31 cellular contexts compared by ENCODE assay signal in genomic region chr15:95970326-95970725, GRCh38.
"Had no signal": no experiment of that assay in that cellular context is flagged by ENCODE, and none has a peak within 500 bp of the region (broad histone marks: within the 10 kb centered on the region; RNA-seq: fewer than 3 reads in every experiment).

No MANE protein-coding gene starts in this region.

- H3K4me1 ChIP-seq: parathyroid adenoma, psoas muscle, testis, transverse colon, uterus had no signal

- H3K4me1 Mint-ChIP-seq: naive thymus-derived CD4-positive, alpha-beta T cell; stimulated activated naive CD8-positive, alpha-beta T cell treated with anti-CD3 and anti-CD28 coated beads, Interleukin-15, amount 100 ng/mL, for 72 hours had no signal

- H3K4me2 ChIP-seq: neural progenitor cell, smooth muscle cell had no signal

- H3K9ac ChIP-seq: neural progenitor cell, parathyroid adenoma had no signal

- H2AFZ ChIP-seq: neural progenitor cell, parathyroid adenoma had no signal

- H3K27ac ChIP-seq: neural progenitor cell, ovary, parathyroid adenoma, psoas muscle, skin epidermis, spleen, suprapubic skin, testis, tibial artery, transverse colon, upper lobe of right lung, uterus had no signal

- H3K9me3 ChIP-seq: ovary, psoas muscle, suprapubic skin, testis, tibial artery, transverse colon, upper lobe of right lung, uterus had no signal

- H3K79me2 ChIP-seq: parathyroid adenoma had no signal

- DNase-seq: naive thymus-derived CD4-positive, alpha-beta T cell; natural killer cell; occipital lobe; ovary; posterior cingulate gyrus; psoas muscle; right cardiac atrium; spleen; stimulated activated CD4-positive, alpha-beta T cell treated with anti-CD3 and anti-CD28 coated beads, Interleukin-12 subunit alpha, Interleukin-12 subunit beta, amount 100 ng/mL, for 4 hours; stimulated activated CD4-positive, alpha-beta T cell treated with anti-CD3 and anti-CD28 coated beads, Interleukin-1b, Interleukin-23, amount 100 ng/mL, for 48 hours; stimulated activated CD4-positive, alpha-beta T cell treated with anti-CD3 and anti-CD28 coated beads, Interleukin-4, amount 100 ng/mL, for 1 hour; stimulated activated CD4-positive, alpha-beta T cell treated with anti-CD3 and anti-CD28 coated beads, Interleukin-4, amount 100 ng/mL, for 4 hours; stimulated activated CD8-positive, alpha-beta memory T cell treated with anti-CD3 and anti-CD28 coated beads, Interleukin-4, amount 100 ng/mL, for 48 hours; stimulated activated naive CD4-positive, alpha-beta T cell; stimulated activated naive CD8-positive, alpha-beta T cell treated with anti-CD3 and anti-CD28 coated beads, Interleukin-15, amount 100 ng/mL, for 72 hours; stimulated activated naive CD8-positive, alpha-beta T cell treated with anti-CD3 and anti-CD28 coated beads, Interleukin-15, Interleukin-2, amounts not matched to agents 100 U/mL and 50 U/mL, for 24 hours; substantia nigra; testis; tibial artery; transverse colon; upper lobe of right lung; uterus had no signal

- H3K27ac Mint-ChIP-seq: naive thymus-derived CD4-positive, alpha-beta T cell; natural killer cell; nephron; neural progenitor cell; progenitor cell of endocrine pancreas; stimulated activated naive CD8-positive, alpha-beta T cell treated with anti-CD3 and anti-CD28 coated beads, Interleukin-15, amount 100 ng/mL, for 72 hours; type B pancreatic cell had no signal

- H3K4me3 ChIP-seq: neural progenitor cell, ovary, psoas muscle, skin epidermis, smooth muscle cell, spleen, suprapubic skin, testis, tibial artery, transverse colon, upper lobe of right lung, uterus had no signal

- H3K36me3 Mint-ChIP-seq: natural killer cell, neural progenitor cell, type B pancreatic cell had no signal

- H3K9me3 Mint-ChIP-seq: natural killer cell had no signal

- ATAC-seq: naive thymus-derived CD4-positive, alpha-beta T cell; natural killer cell; psoas muscle; right cardiac atrium; sciatic nerve; stimulated activated naive CD8-positive, alpha-beta T cell treated with anti-CD3 and anti-CD28 coated beads, Interleukin-15, amount 100 ng/mL, for 72 hours; stimulated activated naive CD8-positive, alpha-beta T cell treated with anti-CD3 and anti-CD28 coated beads, Interleukin-15, Interleukin-2, amounts not matched to agents 100 U/mL and 50 U/mL, for 24 hours; upper lobe of right lung had no signal

- H3K27me3 ChIP-seq: neural progenitor cell, ovary, spleen, suprapubic skin, testis, tibial artery, transverse colon, upper lobe of right lung, uterus had no signal

- H3K27me3 Mint-ChIP-seq: type B pancreatic cell had no signal

- H3K4me3 Mint-ChIP-seq: naive thymus-derived CD4-positive, alpha-beta T cell; natural killer cell; nephron; neural progenitor cell; stimulated activated naive CD8-positive, alpha-beta T cell treated with anti-CD3 and anti-CD28 coated beads, Interleukin-15, amount 100 ng/mL, for 72 hours; type B pancreatic cell had no signal

- H3K36me3 ChIP-seq: neural progenitor cell, ovary, spleen, suprapubic skin, tibial artery, transverse colon, upper lobe of right lung, uterus had no signal
